In genomic region chr12:65125247-65125646, GRCh38 we compare ENCODE assay signal across 35 cellular contexts. TPM values are rescaled to one million over a fixed set of nuclear protein-coding genes. Genes with fewer than 3 reads are reported as not detected.
"Had no signal": no experiment of that assay in that cellular context is flagged by ENCODE, and none has a peak within 500 bp of the region (broad histone marks: within the 10 kb centered on the region; RNA-seq: fewer than 3 reads in every experiment).

No MANE protein-coding gene starts in this region.

- H3K36me3 ChIP-seq: ascending aorta, brain microvascular endothelial cell, heart left ventricle, ovary, prostate gland had no signal

- FAIRE-seq: kidney had no signal

- H3K27ac ChIP-seq: ascending aorta, brain microvascular endothelial cell, heart left ventricle, ovary, prostate gland, skin epidermis, testis, VCaP had no signal

- H3K27me3 ChIP-seq: ovary, testis had no signal

- ATAC-seq: activated CD4-positive, CD25-positive, alpha-beta regulatory T cell treated with anti-CD3 and anti-CD28 coated beads, Interleukin-2, amount 50 U/mL, for 24 hours; esophagus mucosa; left colon; naive thymus-derived CD4-positive, alpha-beta T cell; sciatic nerve; stimulated activated naive CD8-positive, alpha-beta T cell treated with anti-CD3 and anti-CD28 coated beads, Interleukin-15, Interleukin-2, amounts not matched to agents 100 U/mL and 50 U/mL, for 24 hours had no signal

- H3K4me1 ChIP-seq: prostate gland, testis had no signal

- DNase-seq: activated CD4-positive, alpha-beta T cell treated with anti-CD3 and anti-CD28 coated beads for 48 hours; activated CD4-positive, alpha-beta T cell treated with anti-CD3 and anti-CD28 coated beads, Interleukin-2, amount 50 U/mL, for 48 hours; activated CD8-positive, alpha-beta memory T cell treated with anti-CD3 and anti-CD28 coated beads, Interleukin-2, amount 50 U/mL, for 4 hours; activated effector memory CD4-positive, alpha-beta T cell treated with anti-CD3 and anti-CD28 coated beads, Interleukin-2, amount 50 U/mL, for 16 hours; activated naive CD4-positive, alpha-beta T cell treated with anti-CD3 and anti-CD28 coated beads, Interleukin-2, amount 10 ng/mL, durations not matched to agents 7 days and 5 days; activated naive CD8-positive, alpha-beta T cell treated with anti-CD3 and anti-CD28 coated beads, Interleukin-2, amount 10 ng/mL, durations not matched to agents 7 days and 5 days; activated T-cell treated with anti-CD3 and anti-CD28 coated beads, Interleukin-2, amount 50 U/mL, for 1 hour; brain microvascular endothelial cell; central memory CD4-positive, alpha-beta T cell; endodermal cell; foreskin fibroblast; heart left ventricle; hypothalamus; immature natural killer cell; kidney; left colon; midbrain; naive thymus-derived CD4-positive, alpha-beta T cell; ovary; retina; stimulated activated CD4-positive, alpha-beta T cell treated with anti-CD3 and anti-CD28 coated beads, Interleukin-12 subunit alpha, Interleukin-12 subunit beta, amount 100 ng/mL, for 4 hours; stimulated activated CD4-positive, alpha-beta T cell treated with anti-CD3 and anti-CD28 coated beads, Interleukin-4, amount 100 ng/mL, for 1 hour; stimulated activated naive CD8-positive, alpha-beta T cell treated with anti-CD3 and anti-CD28 coated beads, Interleukin-15, Interleukin-2, amounts not matched to agents 100 U/mL and 50 U/mL, for 24 hours; testis; trophoblast cell had no signal

- H3K9me3 ChIP-seq: ascending aorta, heart left ventricle, prostate gland, testis had no signal

- H3K4me3 ChIP-seq: ascending aorta, heart left ventricle, ovary, prostate gland, skin epidermis, testis had no signal

RNA-seq across cellular contexts. Expression of gene WIF1, which starts 4.1 kb away (rescaled TPM):
- total RNA-seq: activated CD8-positive, alpha-beta memory T cell treated with anti-CD3 and anti-CD28 coated beads for 36 hours; activated naive CD8-positive, alpha-beta T cell treated with anti-CD3 and anti-CD28 coated beads, Interleukin-2, amount 10 ng/mL, durations not matched to agents 7 days and 5 days; activated T-helper 1 cell treated with anti-CD3 and anti-CD28 coated beads, Interleukin-12 subunit alpha, Interleukin-12 subunit beta, Interleukin-2, Interleukin-4 antibody, amounts not matched to agents 30 ng/mL and 10 ng/mL and 1 ng/mL, durations not matched to agents 14 hours and 24 hours and 36 hours; ascending aorta; endodermal cell; heart left ventricle; kidney; liver; naive thymus-derived CD4-positive, alpha-beta T cell had no signal
- polyA plus RNA-seq: immature natural killer cell; liver; naive thymus-derived CD4-positive, alpha-beta T cell had no signal
